Comparison of ENCODE assay signal across 27 cellular contexts in the genomic region with DNA sequence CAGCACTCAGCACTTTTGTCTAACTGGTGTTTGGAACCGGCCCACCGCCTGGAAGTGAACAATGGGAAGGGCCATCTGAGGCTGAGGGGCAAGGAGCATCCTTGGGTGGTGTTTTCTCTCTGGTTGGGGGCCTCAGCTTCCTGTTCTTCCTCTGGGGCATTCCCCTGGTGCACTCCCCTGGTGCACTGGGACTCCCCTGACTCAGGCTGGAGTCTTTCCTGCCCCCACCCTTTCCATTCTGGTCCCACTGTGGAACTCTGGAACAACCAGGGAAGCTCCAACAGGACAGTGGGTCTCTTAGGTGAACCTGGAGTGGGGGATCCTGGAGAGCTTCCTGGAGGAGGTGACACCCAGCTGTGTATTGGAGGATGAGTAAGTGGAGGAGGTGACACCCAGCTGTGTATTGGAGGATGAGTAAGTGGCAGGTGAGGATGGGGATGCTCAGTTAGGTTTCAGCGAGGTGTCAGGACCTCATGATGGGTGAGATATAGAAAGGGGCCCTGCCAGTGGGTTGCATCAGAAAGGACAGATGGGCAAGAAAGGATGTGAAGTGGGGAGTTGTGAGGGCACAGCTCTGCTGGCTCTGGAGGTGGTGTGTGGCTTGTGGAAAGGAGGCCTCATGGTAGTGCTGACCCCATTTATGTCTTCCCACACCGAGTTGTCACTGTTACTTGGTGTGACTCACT.
DNase-seq lines count a peak whose midpoint lies in the region; ATAC-seq and TF ChIP-seq lines count a peak whose summit lies in the region.
"Had no signal": no experiment of that assay in that cellular context is flagged by ENCODE, and none has a peak within 500 bp of the region (broad histone marks: within the 10 kb centered on the region; RNA-seq: fewer than 3 reads in every experiment).

No MANE protein-coding gene starts in this region.

- no peak overlapping the region for H3K4me3 Mint-ChIP-seq in MCF 10A (ENCODE audit: unreplicated experiment)
- H3K4me3 Mint-ChIP-seq in activated T-helper 17 cell treated with anti-CD3 and anti-CD28 coated beads, Interleukin-2, amount 50 U/mL, for 72 hours: no peak overlapping the region
- H3K4me3 Mint-ChIP-seq: CD14-positive monocyte; memory B cell; neural progenitor cell; stimulated activated naive B cell treated with anti-CD40 and anti-IgM and Interleukin-4, amounts not matched to agents 10 μg/mL and 1 μg/mL and 100 μg/mL, for 72 hours; T-helper 2 cell treated with Interferon-gamma antibody and Interleukin-4, amounts not matched to agents 5 μg/mL and 100 μg/mL, for 36 hours had no signal

- no peak for DNase-seq in MCF 10A (ENCODE audit: unreplicated experiment)
- no peak for DNase-seq in breast epithelium (ENCODE audit: low spot score in 2 of 2)
- DNase-seq in left lobe of liver (ENCODE audit: low spot score): peak; percentile 31
- DNase-seq in upper lobe of right lung: peak; percentile 40
- DNase-seq in SJCRH30: no peak
- DNase-seq in MM.1S: no peak
- DNase-seq in COR-L47 (lab: John Stamatoyannopoulos, UW): no peak
- DNase-seq: activated CD4-positive, alpha-beta T cell treated with anti-CD3 and anti-CD28 coated beads, Interleukin-2, amount 50 U/mL, for 1 hour; amygdala; Calu3; effector CD8-positive, alpha-beta T cell; foreskin melanocyte; left colon; NCI-H1436 treated with DMSO at 0.1 percent for 48 hours; NCI-H345; NCI-H748 treated with DMSO at 0.1 percent for 48 hours; right cardiac atrium; stimulated activated naive B cell treated with anti-CD40 and anti-IgM and Interleukin-4, amounts not matched to agents 10 μg/mL and 1 μg/mL and 100 μg/mL, for 72 hours had no signal

- H3K9ac ChIP-seq in MM.1S (ENCODE audit: low read length): no peak overlapping the region
- H3K9ac ChIP-seq: neural progenitor cell had no signal

- no peak overlapping the region for H2AFZ ChIP-seq in MM.1S (ENCODE audit: low read length)
- H2AFZ ChIP-seq: neural progenitor cell had no signal

- H4K20me1 ChIP-seq in MM.1S (ENCODE audit: insufficient read depth, low read length): no peaks in the 10 kb centered on the region

- no TSS peak for BruUV-seq in MCF 10A (replicated peaks; lab: Mats Ljungman, UMichigan)

- H3K9me3 ChIP-seq in breast epithelium (no peaks in the 10 kb centered on the region), upper lobe of right lung (no peaks in the 10 kb centered on the region), SJCRH30 (replicated peaks) (no peaks in the 10 kb centered on the region), MM.1S (replicated peaks; ENCODE audit: insufficient read depth, low read length) (no peaks in the 10 kb centered on the region)
- H3K9me3 ChIP-seq: thoracic aorta had no signal

- CTCF ChIA-PET in MCF 10A (lab: Yijun Ruan, JAX): interaction anchor here (0.6 kb wide), 3 partner anchors 65 to 725 kb away, joined by 3 to 4 read pairs (median 3); no protein-coding TSS in a partner anchor

- peaks cover 9% of the 10 kb centered on the region for H3K36me3 Mint-ChIP-seq in MCF 10A (ENCODE audit: insufficient read depth, unreplicated experiment)
- no peaks in the 10 kb centered on the region for H3K36me3 Mint-ChIP-seq in activated T-helper 17 cell treated with anti-CD3 and anti-CD28 coated beads, Interleukin-2, amount 50 U/mL, for 72 hours (ENCODE audit: low read depth)
- H3K36me3 Mint-ChIP-seq: CD14-positive monocyte; memory B cell; neural progenitor cell; stimulated activated naive B cell treated with anti-CD40 and anti-IgM and Interleukin-4, amounts not matched to agents 10 μg/mL and 1 μg/mL and 100 μg/mL, for 72 hours had no signal

- peak overlapping the region; percentile 98 for H3K27ac Mint-ChIP-seq in MCF 10A (ENCODE audit: low read depth, unreplicated experiment)
- H3K27ac Mint-ChIP-seq in activated T-helper 17 cell treated with anti-CD3 and anti-CD28 coated beads, Interleukin-2, amount 50 U/mL, for 72 hours: no peak overlapping the region
- H3K27ac Mint-ChIP-seq: CD14-positive monocyte; memory B cell; neural progenitor cell; stimulated activated naive B cell treated with anti-CD40 and anti-IgM and Interleukin-4, amounts not matched to agents 10 μg/mL and 1 μg/mL and 100 μg/mL, for 72 hours; T-helper 2 cell treated with Interferon-gamma antibody and Interleukin-4, amounts not matched to agents 5 μg/mL and 100 μg/mL, for 36 hours had no signal

- H3K4me1 Mint-ChIP-seq in MCF 10A (ENCODE audit: insufficient read depth, unreplicated experiment): peaks cover 54% of the 10 kb centered on the region
- no peaks in the 10 kb centered on the region for H3K4me1 Mint-ChIP-seq in activated T-helper 17 cell treated with anti-CD3 and anti-CD28 coated beads, Interleukin-2, amount 50 U/mL, for 72 hours
- H3K4me1 Mint-ChIP-seq: CD14-positive monocyte, memory B cell had no signal

- POLR2A ChIA-PET in MCF 10A (lab: Yijun Ruan, JAX): interaction anchor here (0.6 to 1.4 kb wide), 3 partner anchors 23 to 57 kb away, joined by 3 to 5 read pairs (median 4); no protein-coding TSS in a partner anchor

- no peaks in the 10 kb centered on the region for H3K9me3 Mint-ChIP-seq in MCF 10A (ENCODE audit: unreplicated experiment)
- no peaks in the 10 kb centered on the region for H3K9me3 Mint-ChIP-seq in activated T-helper 17 cell treated with anti-CD3 and anti-CD28 coated beads, Interleukin-2, amount 50 U/mL, for 72 hours
- H3K9me3 Mint-ChIP-seq: memory B cell; neural progenitor cell; stimulated activated naive B cell treated with anti-CD40 and anti-IgM and Interleukin-4, amounts not matched to agents 10 μg/mL and 1 μg/mL and 100 μg/mL, for 72 hours; T-helper 2 cell treated with Interferon-gamma antibody and Interleukin-4, amounts not matched to agents 5 μg/mL and 100 μg/mL, for 36 hours had no signal

- H3K27ac ChIP-seq in breast epithelium: no peak overlapping the region
- no peak overlapping the region for H3K27ac ChIP-seq in upper lobe of right lung
- H3K27ac ChIP-seq in SJCRH30: no peak overlapping the region
- H3K27ac ChIP-seq in MM.1S (ENCODE audit: low read length): no peak overlapping the region
- H3K27ac ChIP-seq: neural progenitor cell, thoracic aorta, VCaP had no signal

- H3K4me3 ChIP-seq in breast epithelium: no peak overlapping the region
- no peak overlapping the region for H3K4me3 ChIP-seq in upper lobe of right lung
- no peak overlapping the region for H3K4me3 ChIP-seq in SJCRH30
- no peak overlapping the region for H3K4me3 ChIP-seq in MM.1S (ENCODE audit: low read length)
- H3K4me3 ChIP-seq: neural progenitor cell, thoracic aorta had no signal

- no peak for TF ChIP-seq POLR2A in breast epithelium (IDR thresholded peaks at IDR 0.05)

- ATAC-seq in activated T-helper 17 cell treated with anti-CD3 and anti-CD28 coated beads, Interleukin-2, amount 50 U/mL, for 72 hours (replicated peaks): peak; percentile 82
- no peak for ATAC-seq in left lobe of liver
- ATAC-seq in upper lobe of right lung: no peak
- ATAC-seq: HCT116, left colon, right cardiac atrium, Right ventricle myocardium inferior had no signal

- intact Hi-C loops in MCF 10A (cut with micrococcal nuclease) (no loop called here), breast epithelium (cut with DNase I; ENCODE audit: low total_unique reads) (no loop called here), upper lobe of right lung (cut with DNase I) (no loop called here)

- H3K4me1 ChIP-seq in breast epithelium (peaks cover 0 to 7% of the 10 kb centered on the region in 2 donors), upper lobe of right lung (peaks cover 11% of the 10 kb centered on the region), SJCRH30 (no peaks in the 10 kb centered on the region), MM.1S (ENCODE audit: low read length) (no peaks in the 10 kb centered on the region)

- H3K27me3 Mint-ChIP-seq in MCF 10A (ENCODE audit: insufficient read depth, unreplicated experiment): no peaks in the 10 kb centered on the region
- peaks cover 22% of the 10 kb centered on the region for H3K27me3 Mint-ChIP-seq in activated T-helper 17 cell treated with anti-CD3 and anti-CD28 coated beads, Interleukin-2, amount 50 U/mL, for 72 hours

- no peaks in the 10 kb centered on the region for H3F3A ChIP-seq in MM.1S (ENCODE audit: insufficient read depth, low read length)

- H3K9me2 ChIP-seq in MM.1S (replicated peaks; ENCODE audit: insufficient read depth, low read length): no peaks in the 10 kb centered on the region

- peaks cover 4 to 22% of the 10 kb centered on the region in 2 donors for H3K27me3 ChIP-seq in breast epithelium
- H3K27me3 ChIP-seq in upper lobe of right lung: peaks cover 29% of the 10 kb centered on the region
- 0 out of 2 replicates have a peak, but pooled peaks cover 4% of the 10 kb centered on the region for H3K27me3 ChIP-seq in SJCRH30
- H3K27me3 ChIP-seq in MM.1S (replicated peaks; ENCODE audit: insufficient read depth, low read length): peaks cover 32% of the 10 kb centered on the region

- H3K36me3 ChIP-seq in breast epithelium (no peaks in the 10 kb centered on the region), upper lobe of right lung (no peaks in the 10 kb centered on the region), SJCRH30 (no peaks in the 10 kb centered on the region), MM.1S (replicated peaks; ENCODE audit: insufficient read depth, low read length) (no peaks in the 10 kb centered on the region)
- H3K36me3 ChIP-seq: neural progenitor cell, thoracic aorta had no signal

- TF ChIP-seq CTCF in MCF 10A (IDR thresholded peaks at IDR 0.05; ENCODE audit: unreplicated experiment): no peak
- TF ChIP-seq CTCF in breast epithelium (IDR thresholded peaks at IDR 0.05): no peak
- no peak for TF ChIP-seq CTCF in upper lobe of right lung (IDR thresholded peaks at IDR 0.05)
- TF ChIP-seq CTCF in MM.1S (IDR thresholded peaks at IDR 0.05; ENCODE audit: low read length): no peak

- H3K4me2 ChIP-seq in MM.1S (ENCODE audit: low read depth, low read length): no peak overlapping the region
- H3K4me2 ChIP-seq: neural progenitor cell had no signal

- no peaks in the 10 kb centered on the region for H3K79me2 ChIP-seq in MM.1S (ENCODE audit: low read length)

Comparison
In these comparisons a context has a peak if more than half of its experiments do, and no peak if none do; other contexts are left out.
1. DNase-seq: peak in left lobe of liver (single experiment) and upper lobe of right lung (single experiment); none in MCF 10A (single experiment), breast epithelium (0 of 2), SJCRH30 (0 of 2), MM.1S (single experiment) and COR-L47 (single experiment).